Comparison of ENCODE assay signal across 8 cellular contexts in the genomic region with DNA sequence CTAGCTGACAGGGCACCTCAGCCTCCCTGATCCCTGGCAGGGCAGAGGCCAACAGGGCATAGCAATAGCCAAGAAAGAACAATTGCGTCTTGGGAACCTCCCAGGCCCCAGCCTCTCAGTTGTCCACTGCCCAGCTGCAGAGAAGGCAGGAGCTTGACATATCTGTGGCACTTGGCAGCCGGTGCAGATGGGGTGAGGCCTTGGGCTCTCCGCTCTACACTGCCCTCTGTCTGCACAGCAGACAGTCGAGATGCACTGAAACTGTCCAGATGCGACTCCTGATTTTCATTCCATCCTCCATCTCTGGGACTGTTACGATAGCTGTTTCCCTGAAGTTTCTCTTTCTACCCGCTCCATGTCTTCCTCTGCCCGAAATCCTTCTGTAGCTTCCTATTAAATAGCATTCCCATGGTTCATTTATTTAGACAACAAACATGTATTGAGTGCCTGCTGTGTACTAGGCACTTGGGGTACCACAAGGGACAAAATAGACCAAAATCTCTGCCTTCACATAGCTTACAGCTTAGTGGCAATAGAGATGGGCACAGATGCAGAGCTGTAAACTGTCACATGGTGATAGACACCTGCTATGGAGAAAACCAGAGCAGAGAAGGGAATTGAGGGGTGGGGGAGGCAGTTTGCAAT. TPM values are rescaled to one million over a fixed set of nuclear protein-coding genes. Genes with fewer than 3 reads are reported as not detected.
DNase-seq lines count a peak whose midpoint lies in the region; ATAC-seq, FAIRE-seq and TF ChIP-seq lines count a peak whose summit lies in the region.

No MANE protein-coding gene starts in this region.

- FAIRE-seq in pancreas (lab: Jason Lieb, UNC): no peak

- no peaks in the 10 kb centered on the region for H3K9me3 ChIP-seq in pancreas

- H3K4me3 ChIP-seq in fibroblast of the aortic adventitia (ENCODE audit: low read depth, low read length) (no peak overlapping the region), pancreas (no peak overlapping the region)

- no peaks in the 10 kb centered on the region for H3K36me3 Mint-ChIP-seq in natural killer cell
- H3K36me3 Mint-ChIP-seq in natural killer cell treated with Interleukin-12 subunit alpha and Interleukin-12 subunit beta and Interleukin-15 and Interleukin-18, amount 100 ng/mL, for 72 hours: no peaks in the 10 kb centered on the region

- TF ChIP-seq CTCF in natural killer cell (IDR thresholded peaks at IDR 0.05) (peak; percentile 27), fibroblast of the aortic adventitia (IDR thresholded peaks at IDR 0.05; ENCODE audit: insufficient read depth, low read length) (peak; percentile 68), pancreas (IDR thresholded peaks at IDR 0.05) (peak in 3 of 4 donors; percentile 20 to 32 (median 20))

- peaks cover 4 to 14% (median 9%) of the 10 kb centered on the region in 3 donors for H3K4me1 ChIP-seq in pancreas

- no peaks in the 10 kb centered on the region for H3K9me3 Mint-ChIP-seq in natural killer cell
- H3K9me3 Mint-ChIP-seq in natural killer cell treated with Interleukin-12 subunit alpha and Interleukin-12 subunit beta and Interleukin-15 and Interleukin-18, amount 100 ng/mL, for 72 hours: no peaks in the 10 kb centered on the region

- H3K4me3 Mint-ChIP-seq in natural killer cell: peak overlapping the region; percentile 38
- H3K4me3 Mint-ChIP-seq in natural killer cell treated with Interleukin-12 subunit alpha and Interleukin-12 subunit beta and Interleukin-15 and Interleukin-18, amount 100 ng/mL, for 72 hours: no peak overlapping the region

- H3K27me3 Mint-ChIP-seq in natural killer cell (ENCODE audit: low read depth in 2 of 2): no peaks in the 10 kb centered on the region
- H3K27me3 Mint-ChIP-seq in natural killer cell treated with Interleukin-12 subunit alpha and Interleukin-12 subunit beta and Interleukin-15 and Interleukin-18, amount 100 ng/mL, for 72 hours: no peaks in the 10 kb centered on the region

- no peaks in the 10 kb centered on the region for H3K36me3 ChIP-seq in pancreas

- peaks cover 0 to 2% (median 0%) of the 10 kb centered on the region in 4 donors for H3K27me3 ChIP-seq in pancreas

- 41 to 42% methylated on average over 8 of the region's 8 CpGs for WGBS in pancreas, 2 donors

- intact Hi-C loops in natural killer cell (cut with micrococcal nuclease): no loop called here
- intact Hi-C loops in pancreas (cut with DNase I): no loop called here

- ATAC-seq in natural killer cell: no peak
- ATAC-seq in natural killer cell treated with Interleukin-12 subunit alpha and Interleukin-12 subunit beta and Interleukin-15 and Interleukin-18, amount 100 ng/mL, for 72 hours: no peak
- ATAC-seq in pancreas: peak in 2 of 4 donors; percentile 14 to 20
- no peak for ATAC-seq in HG03521 (IDR thresholded peaks at IDR 0.05; ENCODE audit: unreplicated experiment)

- peaks cover 60 to 70% of the 10 kb centered on the region in 2 donors for H3K4me1 Mint-ChIP-seq in natural killer cell
- peaks cover 57 to 58% of the 10 kb centered on the region in 2 donors for H3K4me1 Mint-ChIP-seq in natural killer cell treated with Interleukin-12 subunit alpha and Interleukin-12 subunit beta and Interleukin-15 and Interleukin-18, amount 100 ng/mL, for 72 hours (ENCODE audit: low read depth in 2 of 2)

- no peak for DNase-seq in natural killer cell
- no peak for DNase-seq in natural killer cell treated with Interleukin-12 subunit alpha and Interleukin-12 subunit beta and Interleukin-15 and Interleukin-18, amount 100 ng/mL, for 72 hours (ENCODE audit: low spot score)
- peak; percentile 25 for DNase-seq in NCI-H82 treated with DMSO at 0.1 percent for 48 hours (lab: John Stamatoyannopoulos, UW; ENCODE audit: unreplicated experiment)
- peak; percentile 56 for DNase-seq in activated T-cell treated with anti-CD3 and anti-CD28 coated beads, Interleukin-2, amount 50 U/mL, for 1 hour
- peak; percentile 60 for DNase-seq in fibroblast of the aortic adventitia (ENCODE audit: low read depth)
- peak; percentile 65 to 84 (median 69) for DNase-seq in pancreas
- no peak for DNase-seq in GM19240 (ENCODE audit: insufficient read length, low spot score)

- H3K27ac Mint-ChIP-seq in natural killer cell: peak overlapping the region; percentile 12 to 73
- H3K27ac Mint-ChIP-seq in natural killer cell treated with Interleukin-12 subunit alpha and Interleukin-12 subunit beta and Interleukin-15 and Interleukin-18, amount 100 ng/mL, for 72 hours: no peak overlapping the region

- no peak overlapping the region for H3K27ac ChIP-seq in pancreas

RNA-seq across cellular contexts. Expression of a gene that starts 3.3 kb away (rescaled TPM):
- 100 to 1,000 TPM in 2 of 3 donors, 10 to 100 TPM in 1; 95.0 to 116 (median 104) TPM for total RNA-seq in natural killer cell
- total RNA-seq in natural killer cell treated with Interleukin-12 subunit alpha and Interleukin-12 subunit beta and Interleukin-15 and Interleukin-18, amount 100 ng/mL, for 72 hours: 100 to 1,000 TPM in 1 of 2 donors, 10 to 100 TPM in 1; 54.7 to 114 TPM
- total RNA-seq in fibroblast of the aortic adventitia (ENCODE audit: low replicate concordance): 8.6 and 29.5 TPM in 2 replicates
- total RNA-seq in pancreas: 10 to 100 TPM; 26.3 to 38.3 (median 31.9) TPM
- 10 to 100 TPM; 26.6 to 28.4 TPM for polyA plus RNA-seq in pancreas

Comparison
In these comparisons a context has a peak if more than half of its experiments do, and no peak if none do; other contexts are left out.
1. H3K27ac Mint-ChIP-seq: peak in natural killer cell (2 of 2); none in natural killer cell treated with Interleukin-12 subunit alpha and Interleukin-12 subunit beta and Interleukin-15 and Interleukin-18, amount 100 ng/mL, for 72 hours (0 of 2).
2. DNase-seq: peak in NCI-H82 treated with DMSO at 0.1 percent for 48 hours (single experiment), activated T-cell treated with anti-CD3 and anti-CD28 coated beads, Interleukin-2, amount 50 U/mL, for 1 hour (single experiment), fibroblast of the aortic adventitia (single experiment) and pancreas (6 of 6); none in natural killer cell (single experiment), natural killer cell treated with Interleukin-12 subunit alpha and Interleukin-12 subunit beta and Interleukin-15 and Interleukin-18, amount 100 ng/mL, for 72 hours (single experiment) and GM19240 (single experiment).
3. Peak in every context shown above with its lines, with median percentiles within 50 percentile points of each other: CTCF ChIP-seq.